10 cellular contexts compared by ENCODE assay signal in the genomic region with DNA sequence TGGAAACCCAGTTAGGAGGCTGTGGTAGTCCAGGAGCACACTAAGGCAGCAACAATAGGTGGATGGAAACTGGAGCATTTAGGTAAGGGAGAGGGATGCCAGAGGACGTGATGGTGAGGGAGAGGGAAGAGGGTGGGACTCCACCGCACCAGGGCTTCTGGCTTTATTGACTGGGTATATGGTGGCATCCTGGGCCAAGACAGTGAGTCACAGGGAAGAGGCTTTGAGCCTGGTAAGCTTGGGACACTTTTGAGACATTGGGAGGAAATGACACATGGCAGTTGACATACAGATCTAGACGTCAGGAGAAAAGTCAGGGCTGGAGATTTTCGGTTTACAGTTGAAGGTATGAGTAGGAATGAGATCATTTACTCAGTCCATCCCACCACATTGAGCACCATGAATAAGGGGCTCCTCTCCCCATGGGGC. TPM values are rescaled to one million over a fixed set of nuclear protein-coding genes. Genes with fewer than 3 reads are reported as not detected.
DNase-seq lines count a peak whose midpoint lies in the region; ATAC-seq and TF ChIP-seq lines count a peak whose summit lies in the region.
"Had no signal": no experiment of that assay in that cellular context is flagged by ENCODE, and none has a peak within 500 bp of the region (broad histone marks: within the 10 kb centered on the region; RNA-seq: fewer than 3 reads in every experiment).

No MANE protein-coding gene starts in this region.

- DNase-seq in AG10803 (ENCODE audit: low read depth) (peak; percentile 82), Kasumi-1 (lab: John Stamatoyannopoulos, UW) (peak; percentile 34 to 47), left lung (no peak), DMS 273 (lab: John Stamatoyannopoulos, UW; ENCODE audit: unreplicated experiment) (no peak), OCI-LY7 (ENCODE audit: low spot score) (no peak)
- no peak for DNase-seq in central memory CD4-positive, alpha-beta T cell

- peak overlapping the region; percentile 92 for H3K27ac Mint-ChIP-seq in activated T-helper 17 cell treated with anti-CD3 and anti-CD28 coated beads, Interleukin-2, amount 50 U/mL, for 72 hours

- H3K9me2 ChIP-seq in OCI-LY7 (ENCODE audit: insufficient read depth, low read length), result no peaks in the 10 kb centered on the region

- H3K27ac ChIP-seq in left lung (peak overlapping the region; percentile 35 to 48), OCI-LY7 (ENCODE audit: low read depth, low read length, poor library complexity, severe bottlenecking) (no peak overlapping the region)
- H3K27ac ChIP-seq: upper lobe of left lung had no signal

- no peaks in the 10 kb centered on the region for H3K79me2 ChIP-seq in OCI-LY7 (ENCODE audit: insufficient read depth, low read depth, low read length)

- BruUV-seq in OCI-LY7 (replicated peaks; lab: Mats Ljungman, UMichigan), result no TSS peak

- H4K20me1 ChIP-seq in OCI-LY7 (ENCODE audit: insufficient read depth, low read length), result no peaks in the 10 kb centered on the region

- H3K9me3 ChIP-seq in left lung, result no peaks in the 10 kb centered on the region
- H3K9me3 ChIP-seq in OCI-LY7 (ENCODE audit: low read length), result no peaks in the 10 kb centered on the region
- H3K9me3 ChIP-seq: adrenal gland, upper lobe of left lung had no signal

- peaks cover 0 to 32% of the 10 kb centered on the region in 2 donors for H3K4me1 ChIP-seq in left lung
- peaks cover 21% of the 10 kb centered on the region for H3K4me1 ChIP-seq in OCI-LY7 (ENCODE audit: insufficient read depth, low read length, poor library complexity, severe bottlenecking)

- POLR2A ChIA-PET in OCI-LY7 (lab: Charles Lee), result interaction anchor here (0.7 to 1.9 kb wide), 3 partner anchors 11 to 112 kb away, joined by 3 to 13 read pairs (median 3); a partner anchor contains a TSS

- H2AFZ ChIP-seq in OCI-LY7 (ENCODE audit: low read length), result no peak overlapping the region

- peaks cover 7% of the 10 kb centered on the region for H3K27me3 Mint-ChIP-seq in activated T-helper 17 cell treated with anti-CD3 and anti-CD28 coated beads, Interleukin-2, amount 50 U/mL, for 72 hours

- peak overlapping the region; percentile 76 for H3K4me3 Mint-ChIP-seq in activated T-helper 17 cell treated with anti-CD3 and anti-CD28 coated beads, Interleukin-2, amount 50 U/mL, for 72 hours

- H3K9me3 Mint-ChIP-seq in activated T-helper 17 cell treated with anti-CD3 and anti-CD28 coated beads, Interleukin-2, amount 50 U/mL, for 72 hours, result no peaks in the 10 kb centered on the region

- H3K27me3 ChIP-seq in left lung, result no peaks in the 10 kb centered on the region
- H3K27me3 ChIP-seq: adrenal gland, upper lobe of left lung had no signal

- H3K4me3 ChIP-seq in AG10803 (ENCODE audit: low read length) (peak overlapping the region; percentile 8; the same call in 1 of the 2 replicates), left lung (no peak overlapping the region), OCI-LY7 (ENCODE audit: low read depth, low read length, poor library complexity, severe bottlenecking) (no peak overlapping the region)
- H3K4me3 ChIP-seq: adrenal gland, upper lobe of left lung had no signal

- H3K4me2 ChIP-seq in OCI-LY7 (ENCODE audit: low read length), result no peak overlapping the region

- H3K36me3 ChIP-seq in left lung, result no peaks in the 10 kb centered on the region
- no peaks in the 10 kb centered on the region for H3K36me3 ChIP-seq in OCI-LY7 (ENCODE audit: insufficient read depth, low read length)
- H3K36me3 ChIP-seq: adrenal gland, upper lobe of left lung had no signal

- H3K36me3 Mint-ChIP-seq in activated T-helper 17 cell treated with anti-CD3 and anti-CD28 coated beads, Interleukin-2, amount 50 U/mL, for 72 hours (ENCODE audit: low read depth), result no peaks in the 10 kb centered on the region

- intact Hi-C loops in left lung (cut with DNase I), result no loop called here
- intact Hi-C loops in OCI-LY7 (cut with micrococcal nuclease; ENCODE audit: unreplicated experiment), result no loop called here

- peaks cover 36% of the 10 kb centered on the region for H3K4me1 Mint-ChIP-seq in activated T-helper 17 cell treated with anti-CD3 and anti-CD28 coated beads, Interleukin-2, amount 50 U/mL, for 72 hours

- ATAC-seq in activated T-helper 17 cell treated with anti-CD3 and anti-CD28 coated beads, Interleukin-2, amount 50 U/mL, for 72 hours (replicated peaks), result peak; percentile 85
- ATAC-seq in left lung (peak; percentile 48), GM21528 (IDR thresholded peaks at IDR 0.05; ENCODE audit: low FRiP score, unreplicated experiment) (no peak)

- CTCF ChIA-PET in OCI-LY7 (lab: Charles Lee; ENCODE audit: unreplicated experiment), result no interaction called here

- TF ChIP-seq CTCF in AG10803 (conservative IDR thresholded peaks at IDR 0.05; ENCODE audit: low read length) (no peak), left lung (IDR thresholded peaks at IDR 0.05) (no peak), OCI-LY7 (conservative IDR thresholded peaks at IDR 0.05; ENCODE audit: low read length) (no peak)

RNA-seq across cellular contexts. Expression of a gene that starts 14.9 kb away (rescaled TPM):
- 10 to 100 TPM in 1 of 2 donors, 1 to 10 TPM in 1; 1.2 to 10.5 TPM for total RNA-seq in activated T-helper 17 cell treated with anti-CD3 and anti-CD28 coated beads, Interleukin-2, amount 50 U/mL, for 72 hours
- 1 to 10 TPM; 9.1 to 10.0 TPM for total RNA-seq in left lung
- total RNA-seq in OCI-LY7 (2014; rRNA removed; shearing (Covaris generic)), result not detected in 2 replicates
- not detected in 2 replicates for total RNA-seq in OCI-LY7 (2022)

Comparison
In these comparisons a context has a peak if more than half of its experiments do, and no peak if none do; other contexts are left out.
1. DNase-seq: peak in AG10803 (single experiment) and Kasumi-1 (2 of 2); none in left lung (0 of 2), central memory CD4-positive, alpha-beta T cell (single experiment), DMS 273 (single experiment) and OCI-LY7 (single experiment).